Comparison of ENCODE assay signal across 11 cellular contexts in the genomic region with DNA sequence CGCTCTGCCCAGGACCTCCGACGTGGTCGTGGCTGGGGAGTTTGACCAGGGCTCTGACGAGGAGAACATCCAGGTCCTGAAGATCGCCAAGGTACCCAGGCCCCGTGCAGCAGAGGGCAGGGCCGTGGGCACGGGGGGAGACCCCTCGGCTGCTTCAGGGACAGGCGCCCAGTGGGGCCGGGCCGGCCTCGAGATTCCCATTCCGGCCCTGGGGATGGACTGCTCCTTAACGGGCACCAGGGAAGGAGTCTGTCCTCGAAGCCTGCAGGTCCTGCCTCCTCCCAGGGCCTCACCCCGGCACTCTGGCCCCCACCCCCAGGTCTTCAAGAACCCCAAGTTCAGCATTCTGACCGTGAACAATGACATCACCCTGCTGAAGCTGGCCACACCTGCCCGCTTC. TPM values are rescaled to one million over a fixed set of nuclear protein-coding genes. Genes with fewer than 3 reads are reported as not detected.
"Had no signal": no experiment of that assay in that cellular context is flagged by ENCODE, and none has a peak within 500 bp of the region (broad histone marks: within the 10 kb centered on the region; RNA-seq: fewer than 3 reads in every experiment).

No MANE protein-coding gene starts in this region.

RNA-seq across cellular contexts. Expression of a gene that starts 4.3 kb away (rescaled TPM):
- total RNA-seq: stomach, subcutaneous adipose tissue, suprapubic skin, temporal lobe, thyroid gland, transverse colon, upper lobe of right lung, ureter, urinary bladder, uterus, vagina had no signal

RNA-seq across cellular contexts. Expression of a gene that starts 16.2 kb away (rescaled TPM):
- total RNA-seq: stomach, subcutaneous adipose tissue, suprapubic skin, temporal lobe, thyroid gland, transverse colon, ureter, urinary bladder, uterus, vagina had no signal
